Comparison of ENCODE assay signal across 1 cellular context in the genomic region with DNA sequence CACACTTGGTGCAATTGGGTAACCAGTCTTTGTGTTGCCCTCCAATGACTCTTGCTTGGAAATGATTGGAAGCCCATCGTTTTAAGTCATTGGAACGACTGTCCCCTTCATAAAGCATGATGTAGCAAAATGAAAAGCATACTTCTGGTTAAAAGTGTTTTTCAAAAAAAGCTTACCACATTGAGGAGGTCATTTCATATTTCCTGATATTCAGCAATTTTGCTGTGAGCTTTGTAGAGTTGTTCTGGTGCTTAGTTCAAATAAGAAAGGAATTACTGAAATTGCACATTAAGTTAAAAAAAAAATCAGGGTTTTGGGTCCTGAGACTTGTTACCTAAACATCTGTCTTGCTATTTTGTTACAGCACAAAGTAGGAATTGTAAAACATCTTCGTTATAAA.
TF ChIP-seq lines count a peak whose summit lies in the region.

No MANE protein-coding gene starts in this region.

TF ChIP-seq in IMR-90, 13 proteins besides CTCF, POLR2A, EP300 and RAD21:
- no peak for TF ChIP-seq RCOR1 (IDR thresholded peaks at IDR 0.05; ENCODE audit: insufficient replicate concordance, low read length)
- no peak for TF ChIP-seq CEBPB (IDR thresholded peaks at IDR 0.05; ENCODE audit: low read depth, low read length)
- TF ChIP-seq BHLHE40 (IDR thresholded peaks at IDR 0.05; ENCODE audit: low read depth, low read length): no peak
- TF ChIP-seq NFE2L2 (IDR thresholded peaks at IDR 0.05; ENCODE audit: low read depth, low read length): no peak
- TF ChIP-seq MAFK (IDR thresholded peaks at IDR 0.05; ENCODE audit: low read depth, low read length): no peak
- TF ChIP-seq MAZ (IDR thresholded peaks at IDR 0.05; ENCODE audit: borderline replicate concordance, low read depth, low read length): no peak
- TF ChIP-seq CHD1 (IDR thresholded peaks at IDR 0.05; ENCODE audit: low read depth, low read length): no peak
- no peak for TF ChIP-seq SMC3 (IDR thresholded peaks at IDR 0.05; ENCODE audit: low read depth, low read length)
- TF ChIP-seq MXI1 (IDR thresholded peaks at IDR 0.05; ENCODE audit: borderline replicate concordance, low read depth, low read length): no peak
- TF ChIP-seq RFX5 (IDR thresholded peaks at IDR 0.05; ENCODE audit: low read depth, low read length): no peak
- TF ChIP-seq FOS (IDR thresholded peaks at IDR 0.05; ENCODE audit: low read depth, low read length): no peak
- TF ChIP-seq, protein P1, sequence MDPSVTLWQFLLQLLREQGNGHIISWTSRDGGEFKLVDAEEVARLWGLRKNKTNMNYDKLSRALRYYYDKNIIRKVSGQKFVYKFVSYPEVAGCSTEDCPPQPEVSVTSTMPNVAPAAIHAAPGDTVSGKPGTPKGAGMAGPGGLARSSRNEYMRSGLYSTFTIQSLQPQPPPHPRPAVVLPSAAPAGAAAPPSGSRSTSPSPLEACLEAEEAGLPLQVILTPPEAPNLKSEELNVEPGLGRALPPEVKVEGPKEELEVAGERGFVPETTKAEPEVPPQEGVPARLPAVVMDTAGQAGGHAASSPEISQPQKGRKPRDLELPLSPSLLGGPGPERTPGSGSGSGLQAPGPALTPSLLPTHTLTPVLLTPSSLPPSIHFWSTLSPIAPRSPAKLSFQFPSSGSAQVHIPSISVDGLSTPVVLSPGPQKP (IDR thresholded peaks at IDR 0.05; ENCODE audit: borderline replicate concordance, low read depth, low read length): no peak
- TF ChIP-seq, protein P2, sequence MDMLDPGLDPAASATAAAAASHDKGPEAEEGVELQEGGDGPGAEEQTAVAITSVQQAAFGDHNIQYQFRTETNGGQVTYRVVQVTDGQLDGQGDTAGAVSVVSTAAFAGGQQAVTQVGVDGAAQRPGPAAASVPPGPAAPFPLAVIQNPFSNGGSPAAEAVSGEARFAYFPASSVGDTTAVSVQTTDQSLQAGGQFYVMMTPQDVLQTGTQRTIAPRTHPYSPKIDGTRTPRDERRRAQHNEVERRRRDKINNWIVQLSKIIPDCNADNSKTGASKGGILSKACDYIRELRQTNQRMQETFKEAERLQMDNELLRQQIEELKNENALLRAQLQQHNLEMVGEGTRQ (IDR thresholded peaks at IDR 0.05; ENCODE audit: low read depth, low read length): no peak
